In genomic region chr14:75165586-75166391, GRCh38 we compare ENCODE assay signal across 12 cellular contexts. TPM values are rescaled to one million over a fixed set of nuclear protein-coding genes. Genes with fewer than 3 reads are reported as not detected.
DNase-seq lines count a peak whose midpoint lies in the region; ATAC-seq, FAIRE-seq and TF ChIP-seq lines count a peak whose summit lies in the region.
"Had no signal": no experiment of that assay in that cellular context is flagged by ENCODE, and none has a peak within 500 bp of the region (broad histone marks: within the 10 kb centered on the region; RNA-seq: fewer than 3 reads in every experiment).

No MANE protein-coding gene starts in this region.

- intact Hi-C loops in MCF 10A (cut with micrococcal nuclease) (no loop called here), kidney (cut with DNase I) (no loop called here)
- intact Hi-C loops in activated T-helper 2 cell treated with anti-CD3 and anti-CD28 coated beads, Interferon-gamma antibody, Interleukin-2, Interleukin-4, amounts not matched to agents 10 μg/mL and 5 μg/mL and 100 μg/mL, durations not matched to agents 14 hours and 24 hours and 36 hours (cut with micrococcal nuclease): loop anchor here (5.0 kb wide), 1 partner anchor 33 kb away; no protein-coding TSS in a partner anchor

- POLR2A ChIA-PET in MCF 10A (lab: Yijun Ruan, JAX): interaction anchor here (0.7 to 3.7 kb wide), 5 partner anchors 9 to 27 kb away, joined by 3 to 31 read pairs (median 6); partner anchors contain the start of gene TMED10

- peaks cover 27% of the 10 kb centered on the region for H4K20me1 ChIP-seq in GM23338 (replicated peaks; ENCODE audit: insufficient read depth)
- H4K20me1 ChIP-seq in hepatocyte (ENCODE audit: insufficient read depth, poor library complexity, severe bottlenecking): peaks cover 87% of the 10 kb centered on the region

- WGBS in hepatocyte (ENCODE audit: low lambda C conversion rate, missing lambda C conversion rate): 78% methylated on average over 8 of the region's 8 CpGs

- H3K27me3 Mint-ChIP-seq in GM23338 (ENCODE audit: insufficient read depth, low read depth, poor library complexity): peaks cover 5% of the 10 kb centered on the region
- H3K27me3 Mint-ChIP-seq in MCF 10A (ENCODE audit: insufficient read depth, unreplicated experiment): no peaks in the 10 kb centered on the region
- H3K27me3 Mint-ChIP-seq in progenitor cell of endocrine pancreas: no peaks in the 10 kb centered on the region
- H3K27me3 Mint-ChIP-seq in activated T-helper 2 cell treated with anti-CD3 and anti-CD28 coated beads, Interferon-gamma antibody, Interleukin-2, Interleukin-4, amounts not matched to agents 10 μg/mL and 5 μg/mL and 100 μg/mL, durations not matched to agents 14 hours and 24 hours and 36 hours (ENCODE audit: low read depth): no peaks in the 10 kb centered on the region

- H3K9ac ChIP-seq in kidney (ENCODE audit: low read length in 2 of 2): no peak overlapping the region

- H3K9me2 ChIP-seq in GM23338 (ENCODE audit: insufficient read depth): no peaks in the 10 kb centered on the region
- no peaks in the 10 kb centered on the region for H3K9me2 ChIP-seq in hepatocyte (replicated peaks; ENCODE audit: insufficient read depth)

- H3K4me2 ChIP-seq in GM23338: no peak overlapping the region
- H3K4me2 ChIP-seq in hepatocyte: no peak overlapping the region

- DNase-seq in GM23338 (ENCODE audit: low spot score): no peak
- no peak for DNase-seq in MCF 10A (ENCODE audit: unreplicated experiment)
- no peak for DNase-seq in hepatocyte (ENCODE audit: low spot score)
- DNase-seq in progenitor cell of endocrine pancreas (ENCODE audit: low spot score, unreplicated experiment): no peak
- no peak for DNase-seq in activated T-helper 2 cell treated with anti-CD3 and anti-CD28 coated beads, Interferon-gamma antibody, Interleukin-2, Interleukin-4, amounts not matched to agents 10 μg/mL and 5 μg/mL and 100 μg/mL, durations not matched to agents 14 hours and 24 hours and 36 hours (ENCODE audit: low spot score)
- no peak for DNase-seq in kidney
- DNase-seq: activated CD4-positive, alpha-beta T cell treated with anti-CD3 and anti-CD28 coated beads, Interleukin-2, amount 50 U/mL, for 4 hours; NCI-H1694; T-helper 1 cell had no signal

- H3K27me3 ChIP-seq in GM23338 (ENCODE audit: insufficient read depth) (no peaks in the 10 kb centered on the region), hepatocyte (no peaks in the 10 kb centered on the region)

- peak; percentile 49 for ATAC-seq in GM23338
- no peak for ATAC-seq in GM18517 (IDR thresholded peaks at IDR 0.05; ENCODE audit: unreplicated experiment)
- no peak for ATAC-seq in GM19328 (IDR thresholded peaks at IDR 0.05; ENCODE audit: unreplicated experiment)

- H3K36me3 Mint-ChIP-seq in GM23338 (ENCODE audit: low read depth) (no peaks in the 10 kb centered on the region), MCF 10A (ENCODE audit: insufficient read depth, unreplicated experiment) (peaks cover 37% of the 10 kb centered on the region), progenitor cell of endocrine pancreas (ENCODE audit: insufficient read depth) (no peaks in the 10 kb centered on the region)
- peaks cover 35% of the 10 kb centered on the region for H3K36me3 Mint-ChIP-seq in activated T-helper 2 cell treated with anti-CD3 and anti-CD28 coated beads, Interferon-gamma antibody, Interleukin-2, Interleukin-4, amounts not matched to agents 10 μg/mL and 5 μg/mL and 100 μg/mL, durations not matched to agents 14 hours and 24 hours and 36 hours (ENCODE audit: low read depth)

- H3K4me3 ChIP-seq in GM23338 (no peak overlapping the region), hepatocyte (no peak overlapping the region), kidney (ENCODE audit: low read length in 2 of 2) (no peak overlapping the region)

- CTCF ChIA-PET in MCF 10A (lab: Yijun Ruan, JAX): interaction anchor here (0.6 to 1.2 kb wide), 2 partner anchors 36 to 64 kb away, joined by 3 read pairs; no protein-coding TSS in a partner anchor

- FAIRE-seq in kidney (lab: Jason Lieb, UNC): no peak
- FAIRE-seq: G401.6 had no signal

- no peak overlapping the region for H2AFZ ChIP-seq in GM23338
- H2AFZ ChIP-seq in hepatocyte: no peak overlapping the region

- H3F3A ChIP-seq in GM23338 (replicated peaks; ENCODE audit: low read depth): no peaks in the 10 kb centered on the region

- H3K4me3 Mint-ChIP-seq in GM23338: no peak overlapping the region; the same call in 2 of the 3 replicates
- no peak overlapping the region for H3K4me3 Mint-ChIP-seq in MCF 10A (ENCODE audit: unreplicated experiment)
- H3K4me3 Mint-ChIP-seq in progenitor cell of endocrine pancreas (ENCODE audit: low read depth): no peak overlapping the region
- no peak overlapping the region for H3K4me3 Mint-ChIP-seq in activated T-helper 2 cell treated with anti-CD3 and anti-CD28 coated beads, Interferon-gamma antibody, Interleukin-2, Interleukin-4, amounts not matched to agents 10 μg/mL and 5 μg/mL and 100 μg/mL, durations not matched to agents 14 hours and 24 hours and 36 hours (ENCODE audit: low read depth)

- TF ChIP-seq CTCF in GM23338 (conservative IDR thresholded peaks at IDR 0.05; ENCODE audit: low read depth in 2 of 2) (no peak), MCF 10A (IDR thresholded peaks at IDR 0.05; ENCODE audit: unreplicated experiment) (no peak), hepatocyte (IDR thresholded peaks at IDR 0.05; ENCODE audit: poor library complexity) (no peak), progenitor cell of endocrine pancreas (IDR thresholded peaks at IDR 0.05; ENCODE audit: unreplicated experiment) (no peak), kidney (IDR thresholded peaks at IDR 0.05; ENCODE audit: borderline replicate concordance, extremely low read depth, insufficient read depth) (no peak)

- H3K9me3 ChIP-seq in hepatocyte (ENCODE audit: low read depth) (no peaks in the 10 kb centered on the region), kidney (ENCODE audit: control insufficient read depth in 1 of 2, low read length in 2 of 2) (no peaks in the 10 kb centered on the region)

- BruUV-seq in MCF 10A (replicated peaks; lab: Mats Ljungman, UMichigan): no TSS peak

- H3K36me3 ChIP-seq in GM23338 (ENCODE audit: insufficient read depth): no peaks in the 10 kb centered on the region
- no peaks in the 10 kb centered on the region for H3K36me3 ChIP-seq in hepatocyte (replicated peaks; ENCODE audit: insufficient read depth, low read depth)
- H3K36me3 ChIP-seq in kidney (ENCODE audit: control insufficient read depth in 1 of 2, insufficient read depth in 2 of 2, low read length in 2 of 2): no peaks in the 10 kb centered on the region

- no peak overlapping the region for H3K27ac Mint-ChIP-seq in GM23338
- H3K27ac Mint-ChIP-seq in MCF 10A (ENCODE audit: low read depth, unreplicated experiment): peak overlapping the region; percentile 46
- peak overlapping the region; percentile 29 for H3K27ac Mint-ChIP-seq in progenitor cell of endocrine pancreas
- H3K27ac Mint-ChIP-seq in activated T-helper 2 cell treated with anti-CD3 and anti-CD28 coated beads, Interferon-gamma antibody, Interleukin-2, Interleukin-4, amounts not matched to agents 10 μg/mL and 5 μg/mL and 100 μg/mL, durations not matched to agents 14 hours and 24 hours and 36 hours: no peak overlapping the region

- H3K4me1 ChIP-seq in GM23338 (ENCODE audit: insufficient read depth) (peaks cover 25% of the 10 kb centered on the region), hepatocyte (ENCODE audit: insufficient read depth) (no peaks in the 10 kb centered on the region), kidney (ENCODE audit: control insufficient read depth in 1 of 2, insufficient read depth in 1 of 2, low read depth in 1 of 2, low read length in 2 of 2) (peaks cover 6 to 9% of the 10 kb centered on the region in 2 donors)

- H3K9me3 Mint-ChIP-seq in GM23338: no peaks in the 10 kb centered on the region
- H3K9me3 Mint-ChIP-seq in MCF 10A (ENCODE audit: unreplicated experiment): no peaks in the 10 kb centered on the region
- no peaks in the 10 kb centered on the region for H3K9me3 Mint-ChIP-seq in progenitor cell of endocrine pancreas (ENCODE audit: low read depth)
- H3K9me3 Mint-ChIP-seq in activated T-helper 2 cell treated with anti-CD3 and anti-CD28 coated beads, Interferon-gamma antibody, Interleukin-2, Interleukin-4, amounts not matched to agents 10 μg/mL and 5 μg/mL and 100 μg/mL, durations not matched to agents 14 hours and 24 hours and 36 hours: no peaks in the 10 kb centered on the region

- H3K27ac ChIP-seq in GM23338 (ENCODE audit: low read depth) (no peak overlapping the region), hepatocyte (peak overlapping the region; percentile 31), kidney (ENCODE audit: low read depth in 2 of 2, low read length in 2 of 2) (no peak overlapping the region)

- H3K4me1 Mint-ChIP-seq in GM23338 (peaks cover 21% of the 10 kb centered on the region), MCF 10A (ENCODE audit: insufficient read depth, unreplicated experiment) (peaks cover 47% of the 10 kb centered on the region), progenitor cell of endocrine pancreas (ENCODE audit: low read depth) (peaks cover 24% of the 10 kb centered on the region)
- H3K4me1 Mint-ChIP-seq in activated T-helper 2 cell treated with anti-CD3 and anti-CD28 coated beads, Interferon-gamma antibody, Interleukin-2, Interleukin-4, amounts not matched to agents 10 μg/mL and 5 μg/mL and 100 μg/mL, durations not matched to agents 14 hours and 24 hours and 36 hours (ENCODE audit: low read depth): peaks cover 59% of the 10 kb centered on the region

- H3K79me2 ChIP-seq in GM23338 (replicated peaks; ENCODE audit: insufficient read depth): peaks cover 98% of the 10 kb centered on the region
- peaks cover 100% of the 10 kb centered on the region for H3K79me2 ChIP-seq in hepatocyte

RNA-seq across cellular contexts. Expression of gene TMED10, which starts 10.6 kb away (rescaled TPM):
- 196 and 237 TPM in 2 replicates for total RNA-seq in GM23338 (2014; rRNA removed; shearing (Covaris generic))
- 144 and 180 TPM in 2 replicates for polyA plus RNA-seq in GM23338 (2016; fragmentation: Nextera tagmentation; extraction: Ambion mirVana)
- 454 and 526 TPM in 2 replicates for total RNA-seq in MCF 10A (2022)
- 375 and 378 TPM in 2 replicates for total RNA-seq in hepatocyte
- polyA plus RNA-seq in hepatocyte: 390 and 411 TPM in 2 replicates
- 282 and 288 TPM in 2 replicates for total RNA-seq in progenitor cell of endocrine pancreas
- 231 and 248 TPM in 2 replicates for total RNA-seq in activated T-helper 2 cell treated with anti-CD3 and anti-CD28 coated beads, Interferon-gamma antibody, Interleukin-2, Interleukin-4, amounts not matched to agents 10 μg/mL and 5 μg/mL and 100 μg/mL, durations not matched to agents 14 hours and 24 hours and 36 hours
- 401 TPM for total RNA-seq in kidney
- 222 TPM for polyA plus RNA-seq in kidney (ENCODE audit: insufficient read depth, low read depth, low replicate concordance)

RNA-seq across cellular contexts. Expression of gene NEK9, which starts 38.9 kb away (rescaled TPM):
- 31.1 and 37.3 TPM in 2 replicates for total RNA-seq in GM23338 (2014; rRNA removed; shearing (Covaris generic))
- 13.9 and 16.3 TPM in 2 replicates for polyA plus RNA-seq in GM23338 (2016; fragmentation: Nextera tagmentation; extraction: Ambion mirVana)
- 112 and 113 TPM in 2 replicates for total RNA-seq in MCF 10A (2022)
- 19.5 and 21.1 TPM in 2 replicates for total RNA-seq in hepatocyte
- polyA plus RNA-seq in hepatocyte: 8.8 and 12.9 TPM in 2 replicates
- 97.1 and 100 TPM in 2 replicates for total RNA-seq in progenitor cell of endocrine pancreas
- 58.1 and 69.8 TPM in 2 replicates for total RNA-seq in activated T-helper 2 cell treated with anti-CD3 and anti-CD28 coated beads, Interferon-gamma antibody, Interleukin-2, Interleukin-4, amounts not matched to agents 10 μg/mL and 5 μg/mL and 100 μg/mL, durations not matched to agents 14 hours and 24 hours and 36 hours
- total RNA-seq in kidney: 81.5 TPM
- 25.4 TPM for polyA plus RNA-seq in kidney (ENCODE audit: insufficient read depth, low read depth, low replicate concordance)

Comparison
In these comparisons a context has a peak if more than half of its experiments do, and no peak if none do; other contexts are left out.
1. H3K27ac Mint-ChIP-seq: peak in MCF 10A (single experiment) and progenitor cell of endocrine pancreas (single experiment); none in GM23338 (single experiment) and activated T-helper 2 cell treated with anti-CD3 and anti-CD28 coated beads, Interferon-gamma antibody, Interleukin-2, Interleukin-4, amounts not matched to agents 10 μg/mL and 5 μg/mL and 100 μg/mL, durations not matched to agents 14 hours and 24 hours and 36 hours (single experiment).